Comparison of ENCODE assay signal across 1 cellular context in genomic region chr2:27075219-27075871, GRCh38.
A peak's percentile ranks its signal among the peaks of the same experiment; 100 is the strongest.
TF ChIP-seq lines count a peak whose summit lies in the region.

No MANE protein-coding gene starts in this region.

TF ChIP-seq in GM12878, 131 proteins besides CTCF, POLR2A, EP300 and RAD21:
- no peak for TF ChIP-seq PML (IDR thresholded peaks at IDR 0.05; ENCODE audit: low read length)
- no peak for TF ChIP-seq NR2C2 (IDR thresholded peaks at IDR 0.05; ENCODE audit: borderline replicate concordance, control insufficient read depth, insufficient read length, low read depth)
- no peak for TF ChIP-seq E4F1 (IDR thresholded peaks at IDR 0.05; ENCODE audit: borderline replicate concordance, partially characterized antibody)
- TF ChIP-seq ETV6 (conservative IDR thresholded peaks at IDR 0.05 in 1 of 2, IDR thresholded peaks at IDR 0.05 in 1 of 2; ENCODE audit: borderline replicate concordance in 1 of 2, low read depth in 1 of 2): no peak
- TF ChIP-seq KAT2A (conservative IDR thresholded peaks at IDR 0.05; ENCODE audit: control insufficient read depth, low read depth, low read length): no peak
- peak; percentile 21; the same call in 1 of the 2 replicates for TF ChIP-seq NBN (IDR thresholded peaks at IDR 0.05)
- no peak for TF ChIP-seq SIN3A (IDR thresholded peaks at IDR 0.05; ENCODE audit: low read depth, low read length)
- TF ChIP-seq TCF3 (IDR thresholded peaks at IDR 0.05; ENCODE audit: borderline replicate concordance, insufficient read depth, low read depth, low read length): peak; percentile 86
- TF ChIP-seq CBX5 (IDR thresholded peaks at IDR 0.05; ENCODE audit: low read depth): no peak
- TF ChIP-seq KDM1A (IDR thresholded peaks at IDR 0.05; ENCODE audit: borderline replicate concordance): no peak
- TF ChIP-seq GABPA (IDR thresholded peaks at IDR 0.05; ENCODE audit: low read depth): no peak
- peak; percentile 20; the same call in 1 of the 2 replicates for TF ChIP-seq SPI1 (IDR thresholded peaks at IDR 0.05; ENCODE audit: borderline replicate concordance, insufficient read depth, low read depth, low read length)
- no peak for TF ChIP-seq WRNIP1 (IDR thresholded peaks at IDR 0.05; ENCODE audit: borderline replicate concordance, low read depth, low read length)
- no peak for TF ChIP-seq ASH2L (IDR thresholded peaks at IDR 0.05; ENCODE audit: borderline replicate concordance, low read depth)
- TF ChIP-seq POU2F2 (IDR thresholded peaks at IDR 0.05; ENCODE audit: borderline replicate concordance, low read depth, low read length): no peak
- peak; percentile 50 for TF ChIP-seq SMAD1 (IDR thresholded peaks at IDR 0.05; ENCODE audit: low read depth, partially characterized antibody)
- peak; percentile 45; the same call in 1 of the 2 replicates for TF ChIP-seq RUNX3 (IDR thresholded peaks at IDR 0.05; ENCODE audit: low read length)
- no peak for TF ChIP-seq STAT1 (conservative IDR thresholded peaks at IDR 0.05)
- no peak for TF ChIP-seq EGR1 (IDR thresholded peaks at IDR 0.05; ENCODE audit: borderline replicate concordance in 1 of 2, low read depth in 2 of 2, low read length in 2 of 2)
- peak; percentile 32; the same call in 1 of the 2 replicates for TF ChIP-seq IKZF1 (conservative IDR thresholded peaks at IDR 0.05)
- 0 out of 2 replicates have a peak, but pooled peaks have one; percentile 32 for TF ChIP-seq EED (IDR thresholded peaks at IDR 0.05; ENCODE audit: low read depth)
- no peak for TF ChIP-seq STAT3 (IDR thresholded peaks at IDR 0.05; ENCODE audit: low read depth, low read length)
- TF ChIP-seq PAX5 (IDR thresholded peaks at IDR 0.05; ENCODE audit: borderline replicate concordance, low read depth, low read length): peak; percentile 57; the same call in 1 of the 2 replicates
- TF ChIP-seq RELB (IDR thresholded peaks at IDR 0.05; ENCODE audit: low read depth): 0 out of 2 replicates have a peak, but pooled peaks have one; percentile 11
- TF ChIP-seq BHLHE40 (IDR thresholded peaks at IDR 0.05; ENCODE audit: borderline replicate concordance in 1 of 2, low read depth in 2 of 2, low read length in 1 of 2): 0 out of 4 replicates have a peak, but pooled peaks of 1 of the 2 experiments have one; percentile 11
- peak; percentile 88 for TF ChIP-seq TCF12 (IDR thresholded peaks at IDR 0.05; ENCODE audit: low read depth, low read length)
- no peak for TF ChIP-seq CEBPZ (IDR thresholded peaks at IDR 0.05; ENCODE audit: low read depth, low read length)
- no peak for TF ChIP-seq PKNOX1 (IDR thresholded peaks at IDR 0.05)
- TF ChIP-seq MXI1 (IDR thresholded peaks at IDR 0.05; ENCODE audit: low read depth, low read length): no peak
